ENCODE assay signal across 15 cellular contexts in genomic region chr17:70655179-70655578, GRCh38.
DNase-seq lines count a peak whose midpoint lies in the region; ATAC-seq and TF ChIP-seq lines count a peak whose summit lies in the region.
"Had no signal": no experiment of that assay in that cellular context is flagged by ENCODE, and none has a peak within 500 bp of the region (broad histone marks: within the 10 kb centered on the region; RNA-seq: fewer than 3 reads in every experiment).

No MANE protein-coding gene starts in this region.

- intact Hi-C loops in psoas muscle (cut with DNase I): no loop called here

- no peaks in the 10 kb centered on the region for H3K27me3 Mint-ChIP-seq in neural crest cell (ENCODE audit: low read depth)
- H3K27me3 Mint-ChIP-seq: B cell had no signal

- peak overlapping the region; percentile 52 for H3K4me3 Mint-ChIP-seq in neural crest cell
- H3K4me3 Mint-ChIP-seq: B cell, immature natural killer cell had no signal

- H3K27ac ChIP-seq in VCaP (peak overlapping the region; percentile 16; the same call in 1 of the 2 replicates), psoas muscle (no peak overlapping the region)
- H3K27ac ChIP-seq: adrenal gland, spleen, vagina had no signal

- no peaks in the 10 kb centered on the region for H3K9me3 ChIP-seq in psoas muscle
- H3K9me3 ChIP-seq: spleen, vagina had no signal

- TF ChIP-seq CTCF in VCaP (conservative IDR thresholded peaks at IDR 0.05) (no peak), neural crest cell (conservative IDR thresholded peaks at IDR 0.05) (no peak), psoas muscle (IDR thresholded peaks at IDR 0.05) (no peak)

- H3K36me3 ChIP-seq in psoas muscle (ENCODE audit: insufficient read depth in 1 of 2, low read depth in 1 of 2): no peaks in the 10 kb centered on the region
- H3K36me3 ChIP-seq: adrenal gland, spleen, vagina had no signal

- H3K4me1 Mint-ChIP-seq in neural crest cell: peaks cover 65% of the 10 kb centered on the region
- H3K4me1 Mint-ChIP-seq: B cell, immature natural killer cell had no signal

- H3K4me3 ChIP-seq in psoas muscle: no peak overlapping the region
- H3K4me3 ChIP-seq: adrenal gland, spleen, vagina had no signal

- H3K27me3 ChIP-seq in psoas muscle (ENCODE audit: insufficient read depth in 3 of 3, low read length in 2 of 3): no peaks in the 10 kb centered on the region
- H3K27me3 ChIP-seq: adrenal gland, vagina had no signal

- H3K4me1 ChIP-seq in psoas muscle: no peaks in the 10 kb centered on the region
- H3K4me1 ChIP-seq: adrenal gland, spleen, vagina had no signal

- peaks cover 2% of the 10 kb centered on the region for H3K9me3 Mint-ChIP-seq in neural crest cell

- peaks cover 2% of the 10 kb centered on the region for H3K36me3 Mint-ChIP-seq in neural crest cell (ENCODE audit: low read depth)
- H3K36me3 Mint-ChIP-seq: immature natural killer cell had no signal

- peak; percentile 27 for DNase-seq in NCI-H1092 (lab: John Stamatoyannopoulos, UW)
- no peak for DNase-seq in neural crest cell (ENCODE audit: low read depth, low spot score)
- no peak for DNase-seq in psoas muscle
- DNase-seq in HUDEP-2 (lab: John Stamatoyannopoulos, UW; ENCODE audit: unreplicated experiment in 76 of 76): no peak
- DNase-seq: activated CD4-positive, alpha-beta T cell treated with anti-CD3 and anti-CD28 coated beads, Interleukin-2, amount 50 U/mL, for 4 hours; adrenal gland; immature natural killer cell; Kasumi-1; spleen; stimulated activated naive CD4-positive, alpha-beta T cell treated with Interleukin-2 at 50 U/mL for 16 hours had no signal

- 39 to 49% (median 40%) methylated on average over 1 of the region's 1 CpG for WGBS in psoas muscle, 3 donors

- ATAC-seq in GM19043 (IDR thresholded peaks at IDR 0.05; ENCODE audit: low read depth, unreplicated experiment) (peak; percentile 49), psoas muscle (no peak), GM18517 (IDR thresholded peaks at IDR 0.05; ENCODE audit: unreplicated experiment) (no peak)

- H3K27ac Mint-ChIP-seq in neural crest cell (ENCODE audit: unreplicated experiment): no peak overlapping the region
- H3K27ac Mint-ChIP-seq: B cell, immature natural killer cell had no signal
